In the genomic region with DNA sequence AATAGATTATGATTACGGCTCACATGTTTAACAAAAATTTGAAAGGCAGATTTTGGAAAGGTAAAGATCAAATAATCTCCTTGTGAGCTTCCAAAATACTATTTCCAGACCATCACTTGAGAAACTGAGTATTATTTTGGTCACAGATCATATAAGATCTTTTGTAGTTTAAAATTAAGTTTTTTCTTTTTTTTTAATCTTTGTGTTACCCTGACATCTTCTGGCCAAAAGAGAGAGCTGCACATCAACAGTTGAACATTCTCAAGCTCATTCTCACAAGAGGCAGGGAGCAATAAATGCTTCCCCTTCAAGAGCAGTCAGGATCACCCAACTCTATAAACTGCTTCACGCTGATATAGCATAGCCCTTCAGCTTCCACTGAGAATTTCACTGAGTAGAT, we compare ENCODE assay signal across 1 cellular context.
TF ChIP-seq lines count a peak whose summit lies in the region.

No MANE protein-coding gene starts in this region.

TF ChIP-seq in H1, 55 proteins besides CTCF, POLR2A, EP300 and RAD21:
- no peak for TF ChIP-seq EGR1 (IDR thresholded peaks at IDR 0.05; ENCODE audit: borderline replicate concordance, low read depth, low read length)
